In the genomic region with DNA sequence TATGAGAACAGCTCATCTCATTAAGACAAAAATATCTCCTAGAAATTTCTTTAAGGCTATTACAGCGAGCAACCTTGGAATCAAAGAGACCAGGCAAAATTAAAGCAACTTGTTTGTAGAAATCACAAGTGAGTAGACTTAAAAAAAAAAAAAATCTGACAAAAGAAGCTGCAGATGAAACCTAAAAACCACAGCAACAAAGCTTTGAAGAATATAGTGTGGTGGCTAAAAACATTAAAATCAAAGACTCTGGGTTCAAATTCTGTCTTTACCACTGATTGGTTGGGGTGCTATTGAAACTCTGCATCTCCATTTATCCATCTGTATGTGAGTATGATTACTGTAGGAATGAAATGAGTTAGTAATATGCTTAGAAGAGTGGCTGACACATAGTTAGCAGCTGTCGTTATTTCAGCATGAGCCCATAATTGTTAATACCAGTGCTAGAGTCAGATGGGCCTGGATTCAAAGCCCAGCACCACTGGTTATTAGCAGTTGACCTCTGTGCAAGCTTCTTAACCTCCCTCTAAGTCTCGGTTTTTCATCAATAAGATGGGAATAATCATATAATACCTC, we compare ENCODE assay signal across 22 cellular contexts.
DNase-seq lines count a peak whose midpoint lies in the region; ATAC-seq, FAIRE-seq and TF ChIP-seq lines count a peak whose summit lies in the region.
"Had no signal": no experiment of that assay in that cellular context is flagged by ENCODE, and none has a peak within 500 bp of the region (broad histone marks: within the 10 kb centered on the region; RNA-seq: fewer than 3 reads in every experiment).

No MANE protein-coding gene starts in this region.

- no peak for DNase-seq in D721Med (ENCODE audit: insufficient read length, low spot score)
- DNase-seq in coronary artery (ENCODE audit: low spot score), result no peak
- no peak for DNase-seq in NCI-H774 (lab: John Stamatoyannopoulos, UW)
- no peak for DNase-seq in aorta
- DNase-seq in cerebellar cortex (ENCODE audit: low spot score), result no peak
- DNase-seq: activated gamma-delta T cell treated with Interleukin-2 at 50 U/mL for 16 hours, AML-193, DMS 273 treated with DMSO at 0.1 percent for 48 hours, esophagus squamous epithelium, GF-D8, H9, midbrain, NCI-H1105 treated with DMSO at 0.1 percent for 48 hours, NCI-H748 treated with DMSO at 0.1 percent for 48 hours had no signal

- no peaks in the 10 kb centered on the region for H3K9me3 ChIP-seq in aorta (ENCODE audit: control insufficient read depth, low read length)
- H3K9me3 ChIP-seq: esophagus squamous epithelium, ovary had no signal

- H3K4me3 ChIP-seq in ACC112 (ENCODE audit: low read depth, low read length) (no peak overlapping the region), coronary artery (no peak overlapping the region), rectal smooth muscle tissue (ENCODE audit: low read length) (no peak overlapping the region), aorta (ENCODE audit: low read length in 2 of 2) (no peak overlapping the region)
- H3K4me3 ChIP-seq: esophagus squamous epithelium, ovary had no signal

- intact Hi-C loops in aorta (cut with DNase I), result no loop called here

- 88 to 89% methylated on average over 3 of the region's 3 CpGs for WGBS in aorta, 2 donors

- TF ChIP-seq CTCF in D721Med (IDR thresholded peaks at IDR 0.05; ENCODE audit: insufficient read depth, missing control alignments) (no peak), coronary artery (IDR thresholded peaks at IDR 0.05) (no peak)

- no peaks in the 10 kb centered on the region for H3K36me3 ChIP-seq in ACC112 (ENCODE audit: insufficient read depth, low read length)
- no peaks in the 10 kb centered on the region for H3K36me3 ChIP-seq in rectal smooth muscle tissue (ENCODE audit: control insufficient read depth, insufficient read depth, low read length)
- H3K36me3 ChIP-seq in aorta (ENCODE audit: control insufficient read depth in 1 of 2, insufficient read depth in 2 of 2, low read length in 1 of 2), result no peaks in the 10 kb centered on the region
- H3K36me3 ChIP-seq: esophagus squamous epithelium, ovary had no signal

- H3K27ac ChIP-seq in ACC112 (ENCODE audit: low read depth, low read length), result peak overlapping the region; percentile 26; the same call in 1 of the 2 replicates
- H3K27ac ChIP-seq in coronary artery, result peak overlapping the region; percentile 24 to 71
- H3K27ac ChIP-seq in rectal smooth muscle tissue (ENCODE audit: low read depth, low read length), result peak overlapping the region; percentile 59
- no peak overlapping the region for H3K27ac ChIP-seq in aorta (ENCODE audit: low read depth in 1 of 2, low read length in 2 of 2)
- H3K27ac ChIP-seq: KMS-11 had no signal

- H3K4me1 ChIP-seq in ACC112 (ENCODE audit: control insufficient read depth, insufficient read depth, low read length, unreplicated experiment) (peaks cover 11% of the 10 kb centered on the region), rectal smooth muscle tissue (ENCODE audit: control insufficient read depth, insufficient read depth, low read length) (peaks cover 3% of the 10 kb centered on the region), aorta (ENCODE audit: control insufficient read depth in 1 of 2, insufficient read depth in 2 of 2, low read length in 2 of 2) (peaks cover 0 to 4% of the 10 kb centered on the region in 2 donors)

- H3K27me3 ChIP-seq in ACC112 (ENCODE audit: insufficient read depth, low read length) (no peaks in the 10 kb centered on the region), rectal smooth muscle tissue (ENCODE audit: control insufficient read depth, insufficient read depth, low read length) (no peaks in the 10 kb centered on the region), aorta (ENCODE audit: control insufficient read depth in 1 of 2, insufficient read depth in 2 of 2, low read length in 1 of 2) (no peaks in the 10 kb centered on the region)
- H3K27me3 ChIP-seq: esophagus squamous epithelium, ovary had no signal

- no peak overlapping the region for H3K9ac ChIP-seq in rectal smooth muscle tissue (ENCODE audit: low read length)
- H3K9ac ChIP-seq: KMS-11 had no signal

- FAIRE-seq in D721Med (lab: Jason Lieb, UNC), result peak; percentile 93
- FAIRE-seq: bronchial epithelial cell, keratinocyte, RCC 7860 had no signal

- H3K79me2 ChIP-seq in ACC112 (ENCODE audit: control insufficient read depth, insufficient read depth, low read length, unreplicated experiment), result no peaks in the 10 kb centered on the region

- H2AFZ ChIP-seq in ACC112 (ENCODE audit: low read length, unreplicated experiment), result no peak overlapping the region

- ATAC-seq in GM21447 (IDR thresholded peaks at IDR 0.05; ENCODE audit: unreplicated experiment), result no peak
- no peak for ATAC-seq in aorta (ENCODE audit: low FRiP score)

Comparison
In these comparisons a context has a peak if more than half of its experiments do, and no peak if none do; other contexts are left out.
1. H3K27ac ChIP-seq: peak in ACC112 (single experiment), coronary artery (2 of 2) and rectal smooth muscle tissue (single experiment); none in aorta (0 of 2).